In genomic region chr2:8684421-8684884, GRCh38 we compare ENCODE assay signal across 8 cellular contexts. TPM values are rescaled to one million over a fixed set of nuclear protein-coding genes. Genes with fewer than 3 reads are reported as not detected.
DNase-seq lines count a peak whose midpoint lies in the region; ATAC-seq and TF ChIP-seq lines count a peak whose summit lies in the region.

No MANE protein-coding gene starts in this region.

- H3K27ac ChIP-seq in 22Rv1 (peak overlapping the region; percentile 100), thoracic aorta (peak overlapping the region; percentile 83 to 91)

- DNase-seq in GM10266 (ENCODE audit: extremely low spot score) (peak; percentile 54), SKM-1 treated with dmso at 0.1 percent for 144 hours (lab: John Stamatoyannopoulos, UW; ENCODE audit: unreplicated experiment) (peak; percentile 18), cardiac fibroblast (ENCODE audit: low read depth in 2 of 2) (peak; percentile 2 to 58), medulla oblongata (ENCODE audit: extremely low spot score) (peak; percentile 76), thoracic aorta (ENCODE audit: low spot score) (no peak), NCI-H1417 treated with DMSO at 0.1 percent for 48 hours (lab: John Stamatoyannopoulos, UW) (no peak)

- no peak for TF ChIP-seq CTCF in 22Rv1 (IDR thresholded peaks at IDR 0.05)
- no peak for TF ChIP-seq CTCF in GM10266 (IDR thresholded peaks at IDR 0.05; ENCODE audit: control insufficient read depth, insufficient read depth, low read depth, missing control alignments)
- TF ChIP-seq CTCF in cardiac fibroblast (IDR thresholded peaks at IDR 0.05; ENCODE audit: low read depth, low read length): no peak
- TF ChIP-seq CTCF in thoracic aorta (IDR thresholded peaks at IDR 0.05): no peak

- no peaks in the 10 kb centered on the region for H3K36me3 ChIP-seq in thoracic aorta

- ATAC-seq in thoracic aorta (ENCODE audit: insufficient number of reproducible peaks, low FRiP score, low read depth) (no peak), HG03520 (IDR thresholded peaks at IDR 0.05; ENCODE audit: unreplicated experiment) (no peak)

- peaks cover 4 to 14% of the 10 kb centered on the region in 2 donors for H3K4me1 ChIP-seq in thoracic aorta (ENCODE audit: control insufficient read depth in 1 of 2, low read depth in 2 of 2)

- no peaks in the 10 kb centered on the region for H3K27me3 ChIP-seq in thoracic aorta (replicated peaks; ENCODE audit: insufficient read depth)

- H3K4me3 ChIP-seq in cardiac fibroblast (replicated peaks in 1 of 2; ENCODE audit: low read depth in 2 of 2, low read length in 2 of 2): peak overlapping the region in 1 of 2 donors; percentile 49
- peak overlapping the region; percentile 98 for H3K4me3 ChIP-seq in thoracic aorta

- no peaks in the 10 kb centered on the region for H3K9me3 ChIP-seq in thoracic aorta

RNA-seq across cellular contexts. Expression of gene ID2, which starts 2.6 kb away (rescaled TPM):
- total RNA-seq in thoracic aorta: 100 to 1,000 TPM; 198 to 486 TPM

Comparison
In these comparisons a context has a peak if more than half of its experiments do, and no peak if none do; other contexts are left out.
1. DNase-seq: peak in GM10266 (single experiment), SKM-1 treated with dmso at 0.1 percent for 144 hours (single experiment), cardiac fibroblast (2 of 2) and medulla oblongata (single experiment); none in thoracic aorta (single experiment) and NCI-H1417 treated with DMSO at 0.1 percent for 48 hours (single experiment).